In the genomic region with DNA sequence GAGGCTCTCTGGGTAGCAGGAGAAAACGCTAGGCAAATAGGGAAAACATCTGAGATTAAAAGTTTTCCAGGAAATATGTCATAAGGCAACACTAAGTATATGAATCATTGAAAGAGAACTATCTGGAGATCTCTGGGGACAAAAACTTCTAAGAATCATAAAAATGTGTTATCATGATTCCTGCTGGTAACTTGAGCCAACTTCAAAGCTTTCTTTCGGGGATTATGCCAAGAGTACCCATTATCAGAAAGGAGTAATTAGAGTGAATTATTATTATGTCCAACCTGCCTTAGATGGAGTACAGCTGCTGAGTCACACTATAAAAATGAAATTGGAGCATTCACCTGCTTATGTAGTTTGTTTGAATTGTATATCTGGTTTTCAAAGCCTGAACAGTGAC, we compare ENCODE assay signal across 11 cellular contexts.
DNase-seq lines count a peak whose midpoint lies in the region; TF ChIP-seq lines count a peak whose summit lies in the region.
"Had no signal": no experiment of that assay in that cellular context is flagged by ENCODE, and none has a peak within 500 bp of the region (broad histone marks: within the 10 kb centered on the region; RNA-seq: fewer than 3 reads in every experiment).

No MANE protein-coding gene starts in this region.

- intact Hi-C loops in colonic mucosa (cut with DNase I) (no loop called here), spleen (cut with DNase I; ENCODE audit: low total_unique reads) (no loop called here), posterior cingulate gyrus (cut with DNase I) (no loop called here)

- no peaks in the 10 kb centered on the region; the same call in 1 of the 2 replicates for H3K9me3 Mint-ChIP-seq in HFFc6
- H3K9me3 Mint-ChIP-seq in activated CD4-positive, alpha-beta T cell treated with anti-CD3 and anti-CD28 coated beads, Interleukin-2, amount 10 ng/mL, durations not matched to agents 7 days and 5 days, result no peaks in the 10 kb centered on the region

- H3K36me3 ChIP-seq in colonic mucosa, result no peaks in the 10 kb centered on the region
- H3K36me3 ChIP-seq in skeletal muscle satellite cell (ENCODE audit: insufficient read depth, low read length), result no peaks in the 10 kb centered on the region
- H3K36me3 ChIP-seq in spleen, result no peaks in the 10 kb centered on the region

- H3K36me3 Mint-ChIP-seq in HFFc6 (ENCODE audit: low read depth), result peaks cover 5% of the 10 kb centered on the region; the same call in 1 of the 2 replicates
- no peaks in the 10 kb centered on the region for H3K36me3 Mint-ChIP-seq in activated CD4-positive, alpha-beta T cell treated with anti-CD3 and anti-CD28 coated beads, Interleukin-2, amount 10 ng/mL, durations not matched to agents 7 days and 5 days (ENCODE audit: low read depth)
- H3K36me3 Mint-ChIP-seq: activated naive CD4-positive, alpha-beta T cell treated with anti-CD3 and anti-CD28 coated beads, Interleukin-2, amount 50 U/mL, for 24 hours had no signal

- H3K9me3 ChIP-seq in colonic mucosa (no peaks in the 10 kb centered on the region), skeletal muscle satellite cell (replicated peaks; ENCODE audit: low read length) (no peaks in the 10 kb centered on the region), spleen (peaks cover 0 to 7% (median 0%) of the 10 kb centered on the region in 8 donors)

- peak overlapping the region; percentile 47 for H3K4me2 ChIP-seq in skeletal muscle satellite cell (ENCODE audit: low read length)

- no peaks in the 10 kb centered on the region for H3K27me3 ChIP-seq in colonic mucosa
- no peaks in the 10 kb centered on the region for H3K27me3 ChIP-seq in skeletal muscle satellite cell (ENCODE audit: control insufficient read depth, insufficient read depth, low read length)
- no peaks in the 10 kb centered on the region for H3K27me3 ChIP-seq in spleen (replicated peaks in 1 of 7)

- H3K9ac ChIP-seq in colonic mucosa (ENCODE audit: low read depth in 2 of 2, low read length in 2 of 2), result no peak overlapping the region
- peak overlapping the region; percentile 27 for H3K9ac ChIP-seq in skeletal muscle satellite cell (ENCODE audit: low read depth, low read length)

- H3K4me1 Mint-ChIP-seq in HFFc6 (ENCODE audit: low read depth), result peaks cover 77% of the 10 kb centered on the region
- no peaks in the 10 kb centered on the region for H3K4me1 Mint-ChIP-seq in activated CD4-positive, alpha-beta T cell treated with anti-CD3 and anti-CD28 coated beads, Interleukin-2, amount 10 ng/mL, durations not matched to agents 7 days and 5 days
- H3K4me1 Mint-ChIP-seq: activated naive CD4-positive, alpha-beta T cell treated with anti-CD3 and anti-CD28 coated beads, Interleukin-2, amount 50 U/mL, for 24 hours had no signal

- peak overlapping the region; percentile 56 for H3K27ac ChIP-seq in colonic mucosa
- H3K27ac ChIP-seq in spleen, result no peak overlapping the region

- TF ChIP-seq CTCF in HFFc6 (IDR thresholded peaks at IDR 0.05) (no peak), colonic mucosa (IDR thresholded peaks at IDR 0.05) (no peak), spleen (IDR thresholded peaks at IDR 0.05 in 8 of 11, conservative IDR thresholded peaks at IDR 0.05 in 3 of 11) (no peak)

- H3K27ac Mint-ChIP-seq in HFFc6, result peak overlapping the region; percentile 59
- H3K27ac Mint-ChIP-seq in activated CD4-positive, alpha-beta T cell treated with anti-CD3 and anti-CD28 coated beads, Interleukin-2, amount 10 ng/mL, durations not matched to agents 7 days and 5 days, result no peak overlapping the region
- H3K27ac Mint-ChIP-seq: activated naive CD4-positive, alpha-beta T cell treated with anti-CD3 and anti-CD28 coated beads, Interleukin-2, amount 50 U/mL, for 24 hours had no signal

- WGBS in spleen, 5 donors, result 52 to 66% (median 65%) methylated on average over 2 of the region's 2 CpGs

- TF ChIP-seq POLR2A in spleen (IDR thresholded peaks at IDR 0.05), result no peak

- CTCF ChIA-PET in activated CD4-positive, alpha-beta T cell treated with anti-CD3 and anti-CD28 coated beads, Interleukin-2, amount 10 ng/mL, durations not matched to agents 7 days and 5 days (lab: Charles Lee), result no interaction called here

- H3K4me3 Mint-ChIP-seq in HFFc6, result peak overlapping the region; percentile 84
- no peak overlapping the region for H3K4me3 Mint-ChIP-seq in activated CD4-positive, alpha-beta T cell treated with anti-CD3 and anti-CD28 coated beads, Interleukin-2, amount 10 ng/mL, durations not matched to agents 7 days and 5 days
- H3K4me3 Mint-ChIP-seq: activated naive CD4-positive, alpha-beta T cell treated with anti-CD3 and anti-CD28 coated beads, Interleukin-2, amount 50 U/mL, for 24 hours had no signal

- H3K4me1 ChIP-seq in colonic mucosa, result no peaks in the 10 kb centered on the region
- H3K4me1 ChIP-seq in skeletal muscle satellite cell (ENCODE audit: control insufficient read depth, insufficient read depth, low read length), result peaks cover 34% of the 10 kb centered on the region
- no peaks in the 10 kb centered on the region for H3K4me1 ChIP-seq in spleen

- no peaks in the 10 kb centered on the region for H3K27me3 Mint-ChIP-seq in HFFc6 (ENCODE audit: insufficient read depth)
- H3K27me3 Mint-ChIP-seq in activated CD4-positive, alpha-beta T cell treated with anti-CD3 and anti-CD28 coated beads, Interleukin-2, amount 10 ng/mL, durations not matched to agents 7 days and 5 days, result no peaks in the 10 kb centered on the region
- H3K27me3 Mint-ChIP-seq: activated naive CD4-positive, alpha-beta T cell treated with anti-CD3 and anti-CD28 coated beads, Interleukin-2, amount 50 U/mL, for 24 hours had no signal

- POLR2A ChIA-PET in activated CD4-positive, alpha-beta T cell treated with anti-CD3 and anti-CD28 coated beads, Interleukin-2, amount 10 ng/mL, durations not matched to agents 7 days and 5 days (lab: Charles Lee), result no interaction called here

- DNase-seq in HFFc6 (peak; percentile 43), NCI-H2227 (lab: John Stamatoyannopoulos, UW; ENCODE audit: unreplicated experiment) (peak; percentile 22), colonic mucosa (no peak), spleen (no peak), AML-193 (lab: John Stamatoyannopoulos, UW) (no peak), posterior cingulate gyrus (no peak)
- DNase-seq in activated CD4-positive, alpha-beta T cell treated with anti-CD3 and anti-CD28 coated beads, Interleukin-2, amount 10 ng/mL, durations not matched to agents 7 days and 5 days, result no peak
- DNase-seq: activated CD4-positive, alpha-beta T cell treated with anti-CD3 and anti-CD28 coated beads, Interleukin-2, amount 50 U/mL, for 1 hour; NCI-H1048 had no signal

- H3K4me3 ChIP-seq in colonic mucosa (no peak overlapping the region), skeletal muscle satellite cell (ENCODE audit: low read length) (no peak overlapping the region), spleen (no peak overlapping the region)

Comparison
In these comparisons a context has a peak if more than half of its experiments do, and no peak if none do; other contexts are left out.
1. DNase-seq: peak in HFFc6 (single experiment) and NCI-H2227 (single experiment); none in colonic mucosa (single experiment), spleen (single experiment), AML-193 (0 of 2), posterior cingulate gyrus (0 of 10) and activated CD4-positive, alpha-beta T cell treated with anti-CD3 and anti-CD28 coated beads, Interleukin-2, amount 10 ng/mL, durations not matched to agents 7 days and 5 days (single experiment).